8 cellular contexts compared by ENCODE assay signal in the genomic region with DNA sequence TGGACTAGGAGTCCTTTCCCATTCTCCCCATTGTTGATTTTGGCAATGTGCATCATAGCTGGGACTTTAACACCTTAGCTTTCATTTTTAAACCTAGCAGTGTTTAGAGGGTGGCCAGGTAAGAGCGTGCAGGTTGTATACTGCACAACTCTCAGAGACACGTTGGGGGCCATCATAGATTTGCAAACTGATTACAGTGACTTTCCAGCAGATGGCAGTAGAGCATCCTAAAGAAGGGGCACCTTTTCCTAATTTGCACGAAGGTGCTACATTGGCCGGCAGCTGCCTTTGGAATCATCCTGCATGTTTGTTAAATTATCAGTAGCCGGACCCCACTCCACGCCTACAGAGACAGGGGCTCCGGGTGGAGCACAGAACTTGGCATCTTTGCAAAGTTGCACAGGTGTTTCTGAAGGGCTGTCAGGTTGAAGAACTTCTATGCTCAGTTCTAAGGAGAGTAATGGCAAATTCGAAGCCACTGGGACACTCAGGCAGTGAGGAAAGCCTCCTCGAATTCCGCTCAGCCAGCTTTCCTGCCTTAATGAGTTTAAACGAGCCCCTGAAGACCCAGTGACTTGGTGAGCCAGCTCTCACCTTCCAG. TPM values are rescaled to one million over a fixed set of nuclear protein-coding genes. Genes with fewer than 3 reads are reported as not detected.
DNase-seq lines count a peak whose midpoint lies in the region; ATAC-seq and TF ChIP-seq lines count a peak whose summit lies in the region.

No MANE protein-coding gene starts in this region.

- 13% methylated on average over 9 of the region's 11 CpGs for WGBS in mammary epithelial cell (ENCODE audit: low coverage, missing lambda C conversion rate)
- 20% methylated on average over 11 of the region's 11 CpGs for WGBS in liver

- BruUV-seq in Panc1 (replicated peaks; lab: Mats Ljungman, UMichigan) (no TSS peak), mammary epithelial cell (replicated peaks; lab: Mats Ljungman, UMichigan) (no TSS peak)

- no peaks in the 10 kb centered on the region for H3K36me3 ChIP-seq in Panc1 (ENCODE audit: control insufficient read depth, insufficient read depth, low read length)
- no peaks in the 10 kb centered on the region for H3K36me3 ChIP-seq in mammary epithelial cell (ENCODE audit: insufficient read depth, low read length)
- H3K36me3 ChIP-seq in liver (ENCODE audit: control insufficient read depth in 4 of 4, insufficient read depth in 3 of 4, low read depth in 1 of 4, low read length in 3 of 4), result no peaks in the 10 kb centered on the region

- no peak overlapping the region for H3K4me3 ChIP-seq in Panc1 (ENCODE audit: low read depth in 2 of 2, low read length in 2 of 2)
- H3K4me3 ChIP-seq in mammary epithelial cell (replicated peaks in 1 of 3; ENCODE audit: insufficient read depth in 1 of 3, low read depth in 2 of 3, low read length in 3 of 3), result no peak overlapping the region
- H3K4me3 ChIP-seq in liver (ENCODE audit: low read depth in 1 of 3, low read length in 3 of 3), result no peak overlapping the region

- H3K4me1 ChIP-seq in Panc1 (ENCODE audit: control insufficient read depth, insufficient read depth, low read length), result peaks cover 6% of the 10 kb centered on the region; the same call in 1 of the 2 replicates
- H3K4me1 ChIP-seq in mammary epithelial cell (ENCODE audit: insufficient read depth, low read length), result peaks cover 17% of the 10 kb centered on the region
- no peaks in the 10 kb centered on the region for H3K4me1 ChIP-seq in liver (ENCODE audit: control insufficient read depth in 4 of 4, insufficient read depth in 4 of 4, low read length in 3 of 4)

- H3K9ac ChIP-seq in mammary epithelial cell (ENCODE audit: insufficient read depth, low read length) (no peak overlapping the region), liver (ENCODE audit: low read depth in 1 of 2, low read length in 2 of 2) (no peak overlapping the region)

- TF ChIP-seq RAD21 in liver (IDR thresholded peaks at IDR 0.05), result peak; percentile 83 to 88

- H4K20me1 ChIP-seq in mammary epithelial cell (ENCODE audit: insufficient read depth, low read length), result no peaks in the 10 kb centered on the region

- dilution Hi-C loops in mammary epithelial cell (cut with HindIII; ENCODE audit: low sequenced_read_pairs), result no loop called here

- peak; percentile 81 for TF ChIP-seq CTCF in Panc1 (IDR thresholded peaks at IDR 0.05)
- TF ChIP-seq CTCF in mammary epithelial cell (conservative IDR thresholded peaks at IDR 0.05 in 1 of 2, IDR thresholded peaks at IDR 0.05 in 1 of 2; ENCODE audit: extremely low read depth in 1 of 2, insufficient read depth in 1 of 2, low read depth in 1 of 2, low read length in 2 of 2), result peak; percentile 70 to 76
- peak; percentile 68 for TF ChIP-seq CTCF in liver (IDR thresholded peaks at IDR 0.05; ENCODE audit: low read depth, low read length, missing input control)

- intact Hi-C loops in Panc1 (cut with micrococcal nuclease; ENCODE audit: unreplicated experiment) (loop anchor here (5.0 kb wide), 1 partner anchor 108 kb away; no protein-coding TSS in a partner anchor), mammary epithelial cell (cut with micrococcal nuclease) (loop anchor here (1.0 to 10.0 kb wide), 5 partner anchors 109 to 296 kb away; no protein-coding TSS in a partner anchor)

- POLR2A ChIA-PET in Panc1 (lab: Charles Lee), result no interaction called here

- no peak overlapping the region for H2AFZ ChIP-seq in mammary epithelial cell (ENCODE audit: low read depth, low read length)

- CTCF ChIA-PET in Panc1 (lab: Charles Lee) (interaction anchor here (0.6 kb wide), 1 partner anchor 76 kb away, joined by 7 read pairs; no protein-coding TSS in a partner anchor), mammary epithelial cell (lab: Charles Lee; ENCODE audit: low non-redundant PET) (interaction anchor here (0.7 kb wide), 1 partner anchor 112 kb away, joined by 4 read pairs; no protein-coding TSS in a partner anchor)

- H3K9me3 ChIP-seq in Panc1 (ENCODE audit: control insufficient read depth, insufficient read depth, low read depth, low read length) (no peaks in the 10 kb centered on the region), mammary epithelial cell (replicated peaks; ENCODE audit: insufficient read depth, low read length) (no peaks in the 10 kb centered on the region), liver (ENCODE audit: control insufficient read depth in 4 of 4, low read length in 3 of 4) (no peaks in the 10 kb centered on the region)

- no peak overlapping the region for H3K4me2 ChIP-seq in mammary epithelial cell (ENCODE audit: insufficient read depth, low read depth, low read length)

- H3K27me3 ChIP-seq in Panc1 (ENCODE audit: control insufficient read depth, insufficient read depth, low read length), result no peaks in the 10 kb centered on the region
- no peaks in the 10 kb centered on the region for H3K27me3 ChIP-seq in mammary epithelial cell (ENCODE audit: insufficient read depth, low read length)
- H3K27me3 ChIP-seq in liver (ENCODE audit: control insufficient read depth in 4 of 4, insufficient read depth in 4 of 4, low read length in 3 of 4), result no peaks in the 10 kb centered on the region

- ATAC-seq in Panc1 (peak; percentile 65), HG03457 (IDR thresholded peaks at IDR 0.05; ENCODE audit: unreplicated experiment) (no peak)

- in situ Hi-C loops in Panc1 (cut with HindIII; ENCODE audit: low pct_unique_long_range_greater_than_20kb, low sequenced_read_pairs), result no loop called here
- in situ Hi-C loops in mammary epithelial cell (cut with MboI; ENCODE audit: low sequenced_read_pairs in 2 of 2), result no loop called here

- H3K79me2 ChIP-seq in mammary epithelial cell (ENCODE audit: insufficient read depth, low read length), result no peaks in the 10 kb centered on the region

- no peak overlapping the region for H3K27ac ChIP-seq in Panc1 (ENCODE audit: low read length)
- H3K27ac ChIP-seq in mammary epithelial cell (ENCODE audit: insufficient read depth, low read depth, low read length), result no peak overlapping the region
- no peak overlapping the region for H3K27ac ChIP-seq in liver (ENCODE audit: low read depth in 1 of 2, low read length in 2 of 2)

- DNase-seq in NCI-H1417 (lab: John Stamatoyannopoulos, UW) (peak; percentile 8 to 61 (median 34)), NCI-H1417 treated with DMSO at 0.1 percent for 48 hours (lab: John Stamatoyannopoulos, UW) (no peak), HuH-7.5 (ENCODE audit: low spot score) (peak; percentile 45), Panc1 (ENCODE audit: low read depth, low spot score) (no peak), mammary epithelial cell (peak; percentile 48), NCI-H226 (no peak)

TF ChIP-seq in liver, 16 proteins besides CTCF, POLR2A, EP300 and RAD21 (continues in another document):
- TF ChIP-seq HNF4A (conservative IDR thresholded peaks at IDR 0.05), result no peak
- TF ChIP-seq EGR1 (IDR thresholded peaks at IDR 0.05; ENCODE audit: low read depth in 2 of 2), result no peak
- TF ChIP-seq, protein P1, sequence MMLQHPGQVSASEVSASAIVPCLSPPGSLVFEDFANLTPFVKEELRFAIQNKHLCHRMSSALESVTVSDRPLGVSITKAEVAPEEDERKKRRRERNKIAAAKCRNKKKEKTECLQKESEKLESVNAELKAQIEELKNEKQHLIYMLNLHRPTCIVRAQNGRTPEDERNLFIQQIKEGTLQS (IDR thresholded peaks at IDR 0.05), result no peak
- TF ChIP-seq TAF1 (conservative IDR thresholded peaks at IDR 0.05), result no peak
- TF ChIP-seq FOXA2 (IDR thresholded peaks at IDR 0.05), result no peak
- TF ChIP-seq GABPA (IDR thresholded peaks at IDR 0.05 in 1 of 2, conservative IDR thresholded peaks at IDR 0.05 in 1 of 2), result no peak
- TF ChIP-seq HNF4G (IDR thresholded peaks at IDR 0.05), result no peak
- TF ChIP-seq, protein P2, sequence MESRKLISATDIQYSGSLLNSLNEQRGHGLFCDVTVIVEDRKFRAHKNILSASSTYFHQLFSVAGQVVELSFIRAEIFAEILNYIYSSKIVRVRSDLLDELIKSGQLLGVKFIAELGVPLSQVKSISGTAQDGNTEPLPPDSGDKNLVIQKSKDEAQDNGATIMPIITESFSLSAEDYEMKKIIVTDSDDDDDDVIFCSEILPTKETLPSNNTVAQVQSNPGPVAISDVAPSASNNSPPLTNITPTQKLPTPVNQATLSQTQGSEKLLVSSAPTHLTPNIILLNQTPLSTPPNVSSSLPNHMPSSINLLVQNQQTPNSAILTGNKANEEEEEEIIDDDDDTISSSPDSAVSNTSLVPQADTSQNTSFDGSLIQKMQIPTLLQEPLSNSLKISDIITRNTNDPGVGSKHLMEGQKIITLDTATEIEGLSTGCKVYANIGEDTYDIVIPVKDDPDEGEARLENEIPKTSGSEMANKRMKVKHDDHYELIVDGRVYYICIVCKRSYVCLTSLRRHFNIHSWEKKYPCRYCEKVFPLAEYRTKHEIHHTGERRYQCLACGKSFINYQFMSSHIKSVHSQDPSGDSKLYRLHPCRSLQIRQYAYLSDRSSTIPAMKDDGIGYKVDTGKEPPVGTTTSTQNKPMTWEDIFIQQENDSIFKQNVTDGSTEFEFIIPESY (IDR thresholded peaks at IDR 0.05), result no peak
- TF ChIP-seq JUND (IDR thresholded peaks at IDR 0.05), result no peak
- no peak for TF ChIP-seq MAX (IDR thresholded peaks at IDR 0.05)
- TF ChIP-seq FOXA1 (IDR thresholded peaks at IDR 0.05), result no peak
- TF ChIP-seq SP1 (IDR thresholded peaks at IDR 0.05), result no peak

RNA-seq across cellular contexts. Expression of gene LHFPL7, which starts 7.7 kb away (rescaled TPM):
- total RNA-seq in Panc1 (2021; ENCODE audit: unreplicated experiment) (not detected), mammary epithelial cell (under 1 TPM in 1 of 2 donors, not detected in 1; 0.33 TPM), liver (not detected)
- polyA plus RNA-seq in Panc1 (2012; ENCODE audit: insufficient read length), result not detected
- polyA plus RNA-seq in mammary epithelial cell (0.11 TPM), liver (not detected)
- polyA minus RNA-seq in mammary epithelial cell, result not detected

RNA-seq across cellular contexts. Expression of gene KIAA1671, which starts 13.7 kb away (rescaled TPM):
- total RNA-seq in Panc1 (2021; ENCODE audit: unreplicated experiment) (48.1 TPM), mammary epithelial cell (10 to 100 TPM; 38.4 to 48.8 TPM), liver (10 to 100 TPM; 10.7 to 35.9 TPM)
- polyA plus RNA-seq in Panc1 (2012; ENCODE audit: insufficient read length), result 21.9 TPM
- polyA plus RNA-seq in mammary epithelial cell (11.8 TPM), liver (10 to 100 TPM in 1 of 2 donors, 1 to 10 TPM in 1; 8.7 to 27.5 TPM)
- polyA minus RNA-seq in mammary epithelial cell, result 60.7 TPM

Comparison
In these comparisons a context has a peak if more than half of its experiments do, and no peak if none do; other contexts are left out.
1. DNase-seq: peak in NCI-H1417 (3 of 3), HuH-7.5 (single experiment) and mammary epithelial cell (single experiment); none in NCI-H1417 treated with DMSO at 0.1 percent for 48 hours (single experiment), Panc1 (single experiment) and NCI-H226 (single experiment).
2. Peak in every context shown above with its lines, with median percentiles within 50 percentile points of each other: CTCF ChIP-seq.